In the genomic region with DNA sequence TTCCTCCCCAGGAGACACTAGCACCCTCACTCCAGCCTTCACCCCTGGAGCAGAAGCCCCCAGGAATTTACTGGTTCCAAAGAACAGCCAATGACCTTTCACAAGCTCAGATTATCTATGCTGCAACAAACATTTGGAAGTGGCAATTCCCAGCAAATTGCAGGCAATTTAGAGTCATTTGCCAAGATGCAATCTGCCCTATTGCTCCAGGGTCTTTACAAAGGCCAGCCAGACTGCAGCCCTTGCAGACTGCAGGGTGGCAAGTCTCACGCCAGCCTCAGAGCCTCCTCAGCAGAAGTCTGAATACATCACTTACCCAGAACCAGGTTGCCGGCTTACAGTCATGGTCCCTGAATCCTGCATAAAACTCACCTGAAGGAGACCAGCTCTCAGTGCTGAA, we compare ENCODE assay signal across 2 cellular contexts.
TF ChIP-seq lines count a peak whose summit lies in the region.

No MANE protein-coding gene starts in this region.

TF ChIP-seq in GM23338, 12 proteins besides CTCF, POLR2A, EP300 and RAD21 (continues in another document):
- TF ChIP-seq REST (IDR thresholded peaks at IDR 0.05; ENCODE audit: unreplicated experiment) (no peak), EZH2phosphoT487 (IDR thresholded peaks at IDR 0.05; ENCODE audit: unreplicated experiment) (no peak), ETS1 (IDR thresholded peaks at IDR 0.05) (no peak), POLR2AphosphoS5 (IDR thresholded peaks at IDR 0.05; ENCODE audit: low read depth) (no peak), ZNF331 (CRISPR knock-in tag; IDR thresholded peaks at IDR 0.05; ENCODE audit: low read depth) (no peak), CREB1 (CRISPR knock-in tag; IDR thresholded peaks at IDR 0.05; ENCODE audit: low read depth) (no peak), ZNF462 (CRISPR knock-in tag; IDR thresholded peaks at IDR 0.05) (no peak), JUNB (IDR thresholded peaks at IDR 0.05; ENCODE audit: unreplicated experiment) (no peak), STAT1 (IDR thresholded peaks at IDR 0.05; ENCODE audit: unreplicated experiment) (no peak), ZNF114 (CRISPR knock-in tag; IDR thresholded peaks at IDR 0.05) (no peak)

TF ChIP-seq in K562, 482 proteins besides CTCF, POLR2A, EP300 and RAD21:
- no peak for TF ChIP-seq THRAP3 (IDR thresholded peaks at IDR 0.05; ENCODE audit: borderline replicate concordance)
